Comparison of ENCODE assay signal across 1 cellular context in the genomic region with DNA sequence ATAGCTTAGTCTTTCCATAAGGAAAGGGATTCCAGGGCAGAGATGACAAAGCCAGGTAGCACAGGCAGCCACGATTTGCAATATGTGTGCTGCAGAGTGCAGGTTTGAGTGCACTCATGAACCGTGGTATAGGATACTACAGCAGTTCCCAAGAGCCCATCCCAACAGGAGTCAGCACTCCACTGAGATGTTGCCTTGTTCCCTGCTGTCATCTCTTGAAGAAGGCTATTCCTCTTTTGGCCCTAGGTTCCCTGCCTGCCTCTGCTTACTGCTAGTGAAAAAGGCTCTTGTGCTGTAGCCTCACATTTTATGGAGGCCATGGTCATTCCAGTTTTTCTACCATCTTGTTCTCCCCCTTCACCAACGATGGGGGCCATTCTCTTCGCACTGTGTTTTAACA.
TF ChIP-seq lines count a peak whose summit lies in the region.

No MANE protein-coding gene starts in this region.

TF ChIP-seq in GM23338, 12 proteins besides CTCF, POLR2A, EP300 and RAD21 (continued from another document):
- TF ChIP-seq, protein P1, sequence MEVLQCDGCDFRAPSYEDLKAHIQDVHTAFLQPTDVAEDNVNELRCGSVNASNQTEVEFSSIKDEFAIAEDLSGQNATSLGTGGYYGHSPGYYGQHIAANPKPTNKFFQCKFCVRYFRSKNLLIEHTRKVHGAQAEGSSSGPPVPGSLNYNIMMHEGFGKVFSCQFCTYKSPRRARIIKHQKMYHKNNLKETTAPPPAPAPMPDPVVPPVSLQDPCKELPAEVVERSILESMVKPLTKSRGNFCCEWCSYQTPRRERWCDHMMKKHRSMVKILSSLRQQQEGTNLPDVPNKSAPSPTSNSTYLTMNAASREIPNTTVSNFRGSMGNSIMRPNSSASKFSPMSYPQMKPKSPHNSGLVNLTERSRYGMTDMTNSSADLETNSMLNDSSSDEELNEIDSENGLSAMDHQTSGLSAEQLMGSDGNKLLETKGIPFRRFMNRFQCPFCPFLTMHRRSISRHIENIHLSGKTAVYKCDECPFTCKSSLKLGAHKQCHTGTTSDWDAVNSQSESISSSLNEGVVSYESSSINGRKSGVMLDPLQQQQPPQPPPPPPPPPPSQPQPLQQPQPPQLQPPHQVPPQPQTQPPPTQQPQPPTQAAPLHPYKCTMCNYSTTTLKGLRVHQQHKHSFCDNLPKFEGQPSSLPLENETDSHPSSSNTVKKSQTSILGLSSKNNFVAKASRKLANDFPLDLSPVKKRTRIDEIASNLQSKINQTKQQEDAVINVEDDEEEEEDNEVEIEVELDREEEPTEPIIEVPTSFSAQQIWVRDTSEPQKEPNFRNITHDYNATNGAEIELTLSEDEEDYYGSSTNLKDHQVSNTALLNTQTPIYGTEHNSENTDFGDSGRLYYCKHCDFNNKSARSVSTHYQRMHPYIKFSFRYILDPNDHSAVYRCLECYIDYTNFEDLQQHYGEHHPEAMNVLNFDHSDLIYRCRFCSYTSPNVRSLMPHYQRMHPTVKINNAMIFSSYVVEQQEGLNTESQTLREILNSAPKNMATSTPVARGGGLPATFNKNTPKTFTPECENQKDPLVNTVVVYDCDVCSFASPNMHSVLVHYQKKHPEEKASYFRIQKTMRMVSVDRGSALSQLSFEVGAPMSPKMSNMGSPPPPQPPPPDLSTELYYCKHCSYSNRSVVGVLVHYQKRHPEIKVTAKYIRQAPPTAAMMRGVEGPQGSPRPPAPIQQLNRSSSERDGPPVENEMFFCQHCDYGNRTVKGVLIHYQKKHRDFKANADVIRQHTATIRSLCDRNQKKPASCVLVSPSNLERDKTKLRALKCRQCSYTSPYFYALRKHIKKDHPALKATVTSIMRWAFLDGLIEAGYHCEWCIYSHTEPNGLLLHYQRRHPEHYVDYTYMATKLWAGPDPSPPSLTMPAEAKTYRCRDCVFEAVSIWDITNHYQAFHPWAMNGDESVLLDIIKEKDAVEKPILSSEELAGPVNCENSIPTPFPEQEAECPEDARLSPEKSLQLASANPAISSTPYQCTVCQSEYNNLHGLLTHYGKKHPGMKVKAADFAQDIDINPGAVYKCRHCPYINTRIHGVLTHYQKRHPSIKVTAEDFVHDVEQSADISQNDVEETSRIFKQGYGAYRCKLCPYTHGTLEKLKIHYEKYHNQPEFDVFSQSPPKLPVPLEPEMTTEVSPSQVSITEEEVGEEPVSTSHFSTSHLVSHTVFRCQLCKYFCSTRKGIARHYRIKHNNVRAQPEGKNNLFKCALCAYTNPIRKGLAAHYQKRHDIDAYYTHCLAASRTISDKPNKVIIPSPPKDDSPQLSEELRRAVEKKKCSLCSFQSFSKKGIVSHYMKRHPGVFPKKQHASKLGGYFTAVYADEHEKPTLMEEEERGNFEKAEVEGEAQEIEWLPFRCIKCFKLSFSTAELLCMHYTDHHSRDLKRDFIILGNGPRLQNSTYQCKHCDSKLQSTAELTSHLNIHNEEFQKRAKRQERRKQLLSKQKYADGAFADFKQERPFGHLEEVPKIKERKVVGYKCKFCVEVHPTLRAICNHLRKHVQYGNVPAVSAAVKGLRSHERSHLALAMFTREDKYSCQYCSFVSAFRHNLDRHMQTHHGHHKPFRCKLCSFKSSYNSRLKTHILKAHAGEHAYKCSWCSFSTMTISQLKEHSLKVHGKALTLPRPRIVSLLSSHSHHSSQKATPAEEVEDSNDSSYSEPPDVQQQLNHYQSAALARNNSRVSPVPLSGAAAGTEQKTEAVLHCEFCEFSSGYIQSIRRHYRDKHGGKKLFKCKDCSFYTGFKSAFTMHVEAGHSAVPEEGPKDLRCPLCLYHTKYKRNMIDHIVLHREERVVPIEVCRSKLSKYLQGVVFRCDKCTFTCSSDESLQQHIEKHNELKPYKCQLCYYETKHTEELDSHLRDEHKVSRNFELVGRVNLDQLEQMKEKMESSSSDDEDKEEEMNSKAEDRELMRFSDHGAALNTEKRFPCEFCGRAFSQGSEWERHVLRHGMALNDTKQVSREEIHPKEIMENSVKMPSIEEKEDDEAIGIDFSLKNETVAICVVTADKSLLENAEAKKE (CRISPR knock-in tag; IDR thresholded peaks at IDR 0.05) = no peak
- TF ChIP-seq NANOG (IDR thresholded peaks at IDR 0.05; ENCODE audit: borderline replicate concordance) (no peak), ZNF114 (CRISPR knock-in tag; IDR thresholded peaks at IDR 0.05) (no peak), EZH2 (IDR thresholded peaks at IDR 0.05; ENCODE audit: low read depth, unreplicated experiment) (no peak), ZNF331 (CRISPR knock-in tag; IDR thresholded peaks at IDR 0.05; ENCODE audit: low read depth) (no peak)
- TF ChIP-seq, protein P2, sequence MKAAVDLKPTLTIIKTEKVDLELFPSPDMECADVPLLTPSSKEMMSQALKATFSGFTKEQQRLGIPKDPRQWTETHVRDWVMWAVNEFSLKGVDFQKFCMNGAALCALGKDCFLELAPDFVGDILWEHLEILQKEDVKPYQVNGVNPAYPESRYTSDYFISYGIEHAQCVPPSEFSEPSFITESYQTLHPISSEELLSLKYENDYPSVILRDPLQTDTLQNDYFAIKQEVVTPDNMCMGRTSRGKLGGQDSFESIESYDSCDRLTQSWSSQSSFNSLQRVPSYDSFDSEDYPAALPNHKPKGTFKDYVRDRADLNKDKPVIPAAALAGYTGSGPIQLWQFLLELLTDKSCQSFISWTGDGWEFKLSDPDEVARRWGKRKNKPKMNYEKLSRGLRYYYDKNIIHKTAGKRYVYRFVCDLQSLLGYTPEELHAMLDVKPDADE (IDR thresholded peaks at IDR 0.05) = no peak
